18 cellular contexts compared by ENCODE assay signal in genomic region chr18:42087195-42087594, GRCh38.
DNase-seq lines count a peak whose midpoint lies in the region; ATAC-seq, FAIRE-seq and TF ChIP-seq lines count a peak whose summit lies in the region.
"Had no signal": no experiment of that assay in that cellular context is flagged by ENCODE, and none has a peak within 500 bp of the region (broad histone marks: within the 10 kb centered on the region; RNA-seq: fewer than 3 reads in every experiment).

No MANE protein-coding gene starts in this region.

- no peak overlapping the region for H3K4me2 ChIP-seq in K562 (ENCODE audit: insufficient read depth, low read length)
- H3K4me2 ChIP-seq: BLaER1 had no signal

- TF ChIP-seq POLR2A in K562 (conservative IDR thresholded peaks at IDR 0.05), result no peak

- H3K4me1 ChIP-seq in K562 (replicated peaks in 1 of 2; ENCODE audit: control insufficient read depth in 2 of 2, insufficient read depth in 2 of 2, low read length in 2 of 2), result no peaks in the 10 kb centered on the region
- H3K4me1 ChIP-seq: BLaER1 had no signal

- CTCF ChIA-PET in K562 (lab: Yijun Ruan, JAX; ENCODE audit: low intra/inter-chr PET ratio), result no interaction called here

- H3K79me2 ChIP-seq in K562 (ENCODE audit: control insufficient read depth, insufficient read depth, low read length), result no peaks in the 10 kb centered on the region

- H3K36me3 ChIP-seq in K562 (ENCODE audit: control insufficient read depth, insufficient read depth, low read length), result no peaks in the 10 kb centered on the region

- intact Hi-C loops in K562 (cut with micrococcal nuclease), result no loop called here

- no TSS peak for BruUV-seq in K562 (replicated peaks; lab: Mats Ljungman, UMichigan)

- DNase-seq in GM12865 (ENCODE audit: low read depth) (peak; percentile 6), NAMALWA (ENCODE audit: low spot score) (peak; percentile 69), K562 (ENCODE audit: extremely low read depth in 1 of 4, low spot score in 3 of 4) (peak in 3 of 4 experiments; percentile 4 to 12 (median 4)), fibroblast of the aortic adventitia (ENCODE audit: low read depth) (peak; percentile 7), amniotic stem cell (lab: John Stamatoyannopoulos, UW) (no peak), HTR-8/SVneo (ENCODE audit: insufficient read length, low spot score) (no peak)
- DNase-seq in activated CD4-positive, alpha-beta T cell treated with anti-CD3 and anti-CD28 coated beads, Interleukin-2, amount 50 U/mL, for 4 hours, result no peak
- DNase-seq: 8988T; AML-193; CD8-positive, alpha-beta memory T cell; DMS153; DMS79 treated with DMSO at 0.1 percent for 48 hours; EL; GOT3; H9 had no signal

- H3K9ac ChIP-seq in K562 (ENCODE audit: insufficient read depth in 1 of 2, low read depth in 2 of 2, low read length in 2 of 2), result no peak overlapping the region
- H3K9ac ChIP-seq: BLaER1 had no signal

- WGBS in K562 (ENCODE audit: insufficient coverage, low coverage, missing lambda C conversion rate), result 35% methylated on average over 6 of the region's 7 CpGs

- H3K9me3 ChIP-seq in K562 (replicated peaks; ENCODE audit: control insufficient read depth, insufficient read depth, low read depth, low read length), result no peaks in the 10 kb centered on the region

- no peak for TF ChIP-seq EP300 in K562 (IDR thresholded peaks at IDR 0.05; ENCODE audit: low read length)

- no peak overlapping the region for H3K27ac ChIP-seq in K562 (ENCODE audit: extremely low read depth, low read depth, low read length)
- H3K27ac ChIP-seq: BLaER1 had no signal

- TF ChIP-seq RAD21 in K562 (CRISPR knock-in tag; conservative IDR thresholded peaks at IDR 0.05 in 1 of 2, IDR thresholded peaks at IDR 0.05 in 1 of 2), result no peak

- ATAC-seq in K562, result peak; percentile 77
- ATAC-seq in HG03521 (IDR thresholded peaks at IDR 0.05; ENCODE audit: unreplicated experiment), result no peak

- H3K9me1 ChIP-seq in K562 (ENCODE audit: control insufficient read depth, insufficient read depth, low read length), result no peaks in the 10 kb centered on the region

- H3K4me3 ChIP-seq in GM12865 (ENCODE audit: low read depth, low read length) (no peak overlapping the region), K562 (no peak overlapping the region), fibroblast of the aortic adventitia (ENCODE audit: low read depth, low read length) (no peak overlapping the region)
- H3K4me3 ChIP-seq: BLaER1 had no signal

- POLR2A ChIA-PET in K562 (lab: Yijun Ruan, JAX), result no interaction called here

- in situ Hi-C loops in K562 (cut with MboI), result no loop called here

- H3K27me3 ChIP-seq in K562 (ENCODE audit: control insufficient read depth in 2 of 2, insufficient read depth in 2 of 2, low read length in 2 of 2), result no peaks in the 10 kb centered on the region
- H3K27me3 ChIP-seq: BLaER1 had no signal

- H4K20me1 ChIP-seq in K562 (replicated peaks; ENCODE audit: control insufficient read depth, insufficient read depth, low read length), result no peaks in the 10 kb centered on the region
- H4K20me1 ChIP-seq: BLaER1 had no signal

- H2AFZ ChIP-seq in K562 (ENCODE audit: low read depth, low read length), result no peak overlapping the region

- no peak for TF ChIP-seq CTCF in GM12865 (IDR thresholded peaks at IDR 0.05; ENCODE audit: insufficient read depth, low read depth, low read length, missing control alignments)
- no peak for TF ChIP-seq CTCF in K562 (IDR thresholded peaks at IDR 0.05 in 2 of 3, conservative IDR thresholded peaks at IDR 0.05 in 1 of 3; ENCODE audit: insufficient read depth in 2 of 3, low read depth in 1 of 3, low read length in 3 of 3)
- no peak for TF ChIP-seq CTCF in fibroblast of the aortic adventitia (IDR thresholded peaks at IDR 0.05; ENCODE audit: insufficient read depth, low read length)

- FAIRE-seq in K562 (lab: Jason Lieb, UNC) (no peak), HTR-8/SVneo (lab: Jason Lieb, UNC) (no peak)
- FAIRE-seq: G401.6 had no signal

TF ChIP-seq in K562, 482 proteins besides CTCF, POLR2A, EP300 and RAD21 (continues in another document):
- TF ChIP-seq YY1 (IDR thresholded peaks at IDR 0.05; ENCODE audit: borderline replicate concordance in 1 of 3, control insufficient read depth in 1 of 3, extremely low read depth in 1 of 3, insufficient read depth in 3 of 3, insufficient read length in 1 of 3, insufficient replicate concordance in 2 of 3, low read depth in 1 of 3, low read length in 2 of 3) (peak in 1 of 3 experiments; percentile 33), L3MBTL2 (IDR thresholded peaks at IDR 0.05) (peak; percentile 38; the same call in 1 of the 2 replicates), MGA (IDR thresholded peaks at IDR 0.05) (0 out of 2 replicates have a peak, but pooled peaks have one; percentile 27), CEBPG (CRISPR knock-in tag; IDR thresholded peaks at IDR 0.05) (no peak), CEBPG (tag; conservative IDR thresholded peaks at IDR 0.05 in 1 of 2, IDR thresholded peaks at IDR 0.05 in 1 of 2) (peak in 1 of 2 experiments; percentile 38; a peak in 1 of 4 replicates), ATF1 (CRISPR knock-in tag; IDR thresholded peaks at IDR 0.05) (no peak), ATF1 (tag; IDR thresholded peaks at IDR 0.05) (peak; percentile 20; the same call in 1 of the 2 replicates), MYC (IDR thresholded peaks at IDR 0.05; ENCODE audit: low read depth, low read length) (0 out of 2 replicates have a peak, but pooled peaks have one; percentile 32), MYC (CRISPR knock-in tag; IDR thresholded peaks at IDR 0.05; ENCODE audit: borderline replicate concordance, low read depth) (no peak), BRD9 (IDR thresholded peaks at IDR 0.05; ENCODE audit: low read depth, partially characterized antibody) (no peak)

Comparison
In these comparisons a context has a peak if more than half of its experiments do, and no peak if none do; other contexts are left out.
1. DNase-seq: peak in GM12865 (single experiment), NAMALWA (single experiment), K562 (3 of 4) and fibroblast of the aortic adventitia (single experiment); none in amniotic stem cell (single experiment), activated CD4-positive, alpha-beta T cell treated with anti-CD3 and anti-CD28 coated beads, Interleukin-2, amount 50 U/mL, for 4 hours (0 of 2) and HTR-8/SVneo (single experiment).